Comparison of ENCODE assay signal across 12 cellular contexts in the genomic region with DNA sequence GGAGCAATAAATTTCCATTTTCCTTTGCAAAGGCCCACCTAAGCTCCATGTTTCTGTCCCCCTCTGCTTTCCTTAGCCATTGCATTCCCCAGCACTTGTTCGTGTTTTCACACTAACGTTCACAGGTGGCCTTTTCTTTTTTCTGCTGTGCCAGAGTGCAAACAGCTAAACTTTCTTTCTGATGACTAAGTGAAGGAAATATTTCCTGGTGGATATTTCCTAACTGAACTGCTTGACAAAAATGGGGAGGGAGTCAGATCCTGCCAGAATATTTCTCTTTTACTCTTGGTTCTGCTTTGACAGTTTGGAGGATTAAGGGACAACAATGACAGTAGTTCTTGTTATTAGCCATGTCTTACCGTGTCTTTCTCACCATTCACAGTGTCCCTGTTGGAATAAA.
DNase-seq lines count a peak whose midpoint lies in the region; ATAC-seq, FAIRE-seq and TF ChIP-seq lines count a peak whose summit lies in the region.
"Had no signal": no experiment of that assay in that cellular context is flagged by ENCODE, and none has a peak within 500 bp of the region (broad histone marks: within the 10 kb centered on the region; RNA-seq: fewer than 3 reads in every experiment).

No MANE protein-coding gene starts in this region.

- POLR2A ChIA-PET in A549 (lab: Yijun Ruan, JAX) = no interaction called here

- no peak for TF ChIP-seq EP300 in A549 (IDR thresholded peaks at IDR 0.05)

- no peak for TF ChIP-seq RAD21 in A549 (conservative IDR thresholded peaks at IDR 0.05 in 1 of 2, IDR thresholded peaks at IDR 0.05 in 1 of 2)

- H3K4me3 ChIP-seq in A549 (no peak overlapping the region), kidney epithelial cell (ENCODE audit: low read depth, low read length) (no peak overlapping the region)

- H3K27ac ChIP-seq in A549 = peak overlapping the region in 1 of 2 experiments; percentile 13; a peak in 1 of 6 replicates
- H3K27ac ChIP-seq: epithelial cell of prostate had no signal

- no peaks in the 10 kb centered on the region for H3K36me3 ChIP-seq in kidney epithelial cell (ENCODE audit: control insufficient read depth, insufficient read depth, low read length)

- CTCF ChIA-PET in A549 (lab: Yijun Ruan, JAX) = no interaction called here

- DNase-seq in A549 (ENCODE audit: low read depth in 1 of 2, low spot score in 1 of 2) = no peak
- DNase-seq in HS-27A (ENCODE audit: low read depth) = peak; percentile 41
- peak; percentile 62 for DNase-seq in astrocyte of the hippocampus (ENCODE audit: low read depth, low spot score)
- peak; percentile 16 for DNase-seq in kidney epithelial cell (ENCODE audit: low read depth)
- no peak for DNase-seq in activated CD4-positive, alpha-beta T cell treated with anti-CD3 and anti-CD28 coated beads for 48 hours
- DNase-seq: activated CD8-positive, alpha-beta memory T cell treated with anti-CD3 and anti-CD28 coated beads for 24 hours; left cardiac atrium had no signal

- peak; percentile 30 to 34; a peak in 2 of 6 replicates for ATAC-seq in A549
- ATAC-seq in GM19324 (IDR thresholded peaks at IDR 0.05; ENCODE audit: low FRiP score, unreplicated experiment) = no peak
- ATAC-seq in GM21447 (IDR thresholded peaks at IDR 0.05; ENCODE audit: unreplicated experiment) = no peak
- no peak for ATAC-seq in GM21528 (IDR thresholded peaks at IDR 0.05; ENCODE audit: low FRiP score, unreplicated experiment)

- no peak for FAIRE-seq in A549 (lab: Jason Lieb, UNC)
- FAIRE-seq: G401.6 had no signal

- 0 out of 3 replicates have a peak, but pooled peaks cover 5% of the 10 kb centered on the region for H3K4me1 ChIP-seq in A549

- H3K4me2 ChIP-seq in A549 = peak overlapping the region; percentile 42

- no peak for TF ChIP-seq POLR2A in A549 (IDR thresholded peaks at IDR 0.05; ENCODE audit: low read length)

- TF ChIP-seq CTCF in A549 (IDR thresholded peaks at IDR 0.05) = no peak
- TF ChIP-seq CTCF in kidney epithelial cell (IDR thresholded peaks at IDR 0.05; ENCODE audit: insufficient read depth, low read length, poor library complexity, severe bottlenecking) = no peak

- 7% methylated on average over 3 of the region's 3 CpGs for WGBS in A549 (ENCODE audit: missing lambda C conversion rate)

- H3K9me3 ChIP-seq in A549 = no peaks in the 10 kb centered on the region

- H3K27me3 ChIP-seq in kidney epithelial cell (ENCODE audit: control insufficient read depth, insufficient read depth, low read length) = no peaks in the 10 kb centered on the region

TF ChIP-seq in A549, 52 proteins besides CTCF, POLR2A, EP300 and RAD21:
- no peak for TF ChIP-seq FOSL2 (IDR thresholded peaks at IDR 0.05)
- 0 out of 2 replicates have a peak, but pooled peaks have one; percentile 25 for TF ChIP-seq FOSL2 (CRISPR knock-in tag; IDR thresholded peaks at IDR 0.05)
- TF ChIP-seq ZC3H11A (IDR thresholded peaks at IDR 0.05) = no peak
- TF ChIP-seq NPAS2 (CRISPR knock-in tag; IDR thresholded peaks at IDR 0.05; ENCODE audit: borderline replicate concordance) = no peak
- no peak for TF ChIP-seq NFE2L2 (conservative IDR thresholded peaks at IDR 0.05; ENCODE audit: low read length)

Comparison
In these comparisons a context has a peak if more than half of its experiments do, and no peak if none do; other contexts are left out.
1. ATAC-seq: peak in A549 (2 of 2); none in GM19324 (single experiment), GM21447 (single experiment) and GM21528 (single experiment).
2. DNase-seq: peak in HS-27A (single experiment), astrocyte of the hippocampus (single experiment) and kidney epithelial cell (single experiment); none in A549 (0 of 2) and activated CD4-positive, alpha-beta T cell treated with anti-CD3 and anti-CD28 coated beads for 48 hours (single experiment).